Comparison of ENCODE assay signal across 9 cellular contexts in the genomic region with DNA sequence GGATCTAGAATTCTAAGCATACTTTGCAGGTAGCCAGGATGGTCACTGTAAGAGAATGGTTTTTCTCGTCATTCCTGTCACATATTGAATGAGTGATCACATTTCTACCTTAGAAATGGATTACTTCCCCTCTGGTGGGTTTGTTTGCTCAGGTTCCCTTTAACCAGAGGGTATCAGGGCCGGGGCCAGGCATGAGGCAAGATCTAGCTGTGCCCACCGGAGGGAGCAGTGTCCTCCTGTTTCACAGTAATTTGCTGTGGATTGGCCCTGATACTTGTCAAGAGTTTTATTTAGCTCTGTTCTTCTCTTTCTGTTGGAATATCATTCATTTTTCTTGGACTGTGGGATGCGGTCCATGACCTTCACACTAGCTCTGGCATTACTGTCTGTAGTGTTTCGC. TPM values are rescaled to one million over a fixed set of nuclear protein-coding genes. Genes with fewer than 3 reads are reported as not detected.
DNase-seq lines count a peak whose midpoint lies in the region; ATAC-seq and TF ChIP-seq lines count a peak whose summit lies in the region.
"Had no signal": no experiment of that assay in that cellular context is flagged by ENCODE, and none has a peak within 500 bp of the region (broad histone marks: within the 10 kb centered on the region; RNA-seq: fewer than 3 reads in every experiment).

No MANE protein-coding gene starts in this region.

- H3K27me3 ChIP-seq in effector memory CD4-positive, alpha-beta T cell (replicated peaks; ENCODE audit: control insufficient read depth, insufficient read depth, low read length, poor library complexity, severe bottlenecking) = no peaks in the 10 kb centered on the region

- peak; percentile 35 for DNase-seq in SKM-1 treated with dmso at 0.1 percent for 144 hours (lab: John Stamatoyannopoulos, UW; ENCODE audit: unreplicated experiment)
- no peak for DNase-seq in SKM-1 (lab: John Stamatoyannopoulos, UW; ENCODE audit: unreplicated experiment)
- DNase-seq in MV-4-11 (lab: John Stamatoyannopoulos, UW) = peak; percentile 2
- peak; percentile 29 to 37 for DNase-seq in cardiac fibroblast (ENCODE audit: low read depth in 2 of 2)
- DNase-seq in progenitor cell of endocrine pancreas (ENCODE audit: low spot score, unreplicated experiment) = no peak
- no peak for DNase-seq in AG08395 (ENCODE audit: low spot score)
- DNase-seq in effector memory CD4-positive, alpha-beta T cell = no peak

- H3K4me3 Mint-ChIP-seq in progenitor cell of endocrine pancreas (ENCODE audit: low read depth) = no peak overlapping the region
- H3K4me3 Mint-ChIP-seq: T-helper 1 cell treated with Interleukin-12 subunit alpha and Interleukin-12 subunit beta and Interleukin-4 antibody, amounts not matched to agents 30 μg/mL and 1 μg/mL, for 36 hours had no signal

- H3K4me3 ChIP-seq in cardiac fibroblast (replicated peaks in 1 of 2; ENCODE audit: low read depth in 2 of 2, low read length in 2 of 2) = no peak overlapping the region
- no peak overlapping the region for H3K4me3 ChIP-seq in effector memory CD4-positive, alpha-beta T cell (ENCODE audit: insufficient read depth, low read depth, low read length, poor library complexity, severe bottlenecking)

- no peaks in the 10 kb centered on the region for H3K27me3 Mint-ChIP-seq in progenitor cell of endocrine pancreas

- no peaks in the 10 kb centered on the region for H3K4me1 ChIP-seq in effector memory CD4-positive, alpha-beta T cell (ENCODE audit: control insufficient read depth, insufficient read depth, low read length, poor library complexity, severe bottlenecking)

- H3K36me3 Mint-ChIP-seq in progenitor cell of endocrine pancreas (ENCODE audit: insufficient read depth) = peaks cover 19% of the 10 kb centered on the region

- H3K4me1 Mint-ChIP-seq in progenitor cell of endocrine pancreas (ENCODE audit: low read depth) = peaks cover 2% of the 10 kb centered on the region

- no peaks in the 10 kb centered on the region for H3K9me3 ChIP-seq in effector memory CD4-positive, alpha-beta T cell (ENCODE audit: control insufficient read depth, low read length)

- H3K9me3 Mint-ChIP-seq in progenitor cell of endocrine pancreas (ENCODE audit: low read depth) = no peaks in the 10 kb centered on the region
- H3K9me3 Mint-ChIP-seq: T-helper 1 cell treated with Interleukin-12 subunit alpha and Interleukin-12 subunit beta and Interleukin-4 antibody, amounts not matched to agents 30 μg/mL and 1 μg/mL, for 36 hours had no signal

- no peak overlapping the region for H3K27ac ChIP-seq in effector memory CD4-positive, alpha-beta T cell (ENCODE audit: insufficient read depth, low read length, poor library complexity, severe bottlenecking)

- H3K36me3 ChIP-seq in effector memory CD4-positive, alpha-beta T cell (ENCODE audit: control insufficient read depth, insufficient read depth, low read length) = no peaks in the 10 kb centered on the region

- no peak overlapping the region for H3K27ac Mint-ChIP-seq in progenitor cell of endocrine pancreas
- H3K27ac Mint-ChIP-seq: T-helper 1 cell treated with Interleukin-12 subunit alpha and Interleukin-12 subunit beta and Interleukin-4 antibody, amounts not matched to agents 30 μg/mL and 1 μg/mL, for 36 hours had no signal

- no peak for ATAC-seq in HG02642 (IDR thresholded peaks at IDR 0.05; ENCODE audit: poor library complexity, unreplicated experiment)

- TF ChIP-seq CTCF in cardiac fibroblast (IDR thresholded peaks at IDR 0.05; ENCODE audit: low read depth, low read length) (peak; percentile 45), progenitor cell of endocrine pancreas (IDR thresholded peaks at IDR 0.05; ENCODE audit: unreplicated experiment) (peak; percentile 57)

RNA-seq across cellular contexts. Expression of gene ZBED3, which starts 42.3 kb away (rescaled TPM):
- total RNA-seq in progenitor cell of endocrine pancreas = 37.1 and 38.0 TPM in 2 replicates

Comparison
In these comparisons a context has a peak if more than half of its experiments do, and no peak if none do; other contexts are left out.
1. DNase-seq: peak in SKM-1 treated with dmso at 0.1 percent for 144 hours (single experiment), MV-4-11 (single experiment) and cardiac fibroblast (2 of 2); none in SKM-1 (single experiment), progenitor cell of endocrine pancreas (single experiment), AG08395 (single experiment) and effector memory CD4-positive, alpha-beta T cell (0 of 3).